7 cellular contexts compared by ENCODE assay signal in genomic region chr15:40358492-40359353, GRCh38. TPM values are rescaled to one million over a fixed set of nuclear protein-coding genes. Genes with fewer than 3 reads are reported as not detected.
DNase-seq lines count a peak whose midpoint lies in the region; ATAC-seq and TF ChIP-seq lines count a peak whose summit lies in the region.
"Had no signal": no experiment of that assay in that cellular context is flagged by ENCODE, and none has a peak within 500 bp of the region (broad histone marks: within the 10 kb centered on the region; RNA-seq: fewer than 3 reads in every experiment).

No MANE protein-coding gene starts in this region.

- H3K4me3 Mint-ChIP-seq in CD8-positive, alpha-beta T cell = peak overlapping the region; percentile 80
- peak overlapping the region; percentile 73 to 80 (median 78) for H3K4me3 Mint-ChIP-seq in immature natural killer cell

- ATAC-seq in CD8-positive, alpha-beta T cell = peak; percentile 26
- ATAC-seq in HG02678 (IDR thresholded peaks at IDR 0.05; ENCODE audit: unreplicated experiment) (peak; percentile 18), GM18861 (IDR thresholded peaks at IDR 0.05; ENCODE audit: unreplicated experiment) (no peak)

- H3K4me3 ChIP-seq in CD8-positive, alpha-beta T cell (ENCODE audit: low read depth, low read length) = peak overlapping the region; percentile 63

- H3K36me3 ChIP-seq in CD8-positive, alpha-beta T cell (ENCODE audit: insufficient read depth, low read length) = no peaks in the 10 kb centered on the region

- H3K27ac Mint-ChIP-seq in CD8-positive, alpha-beta T cell = no peak overlapping the region
- H3K27ac Mint-ChIP-seq in immature natural killer cell = peak overlapping the region in 1 of 6 donors; percentile 37

- H3K27me3 ChIP-seq in CD8-positive, alpha-beta T cell (ENCODE audit: insufficient read depth, low read length) = no peaks in the 10 kb centered on the region

- CTCF ChIA-PET in CD8-positive, alpha-beta T cell (lab: Charles Lee) = interaction anchor here (0.6 to 2.1 kb wide), 4 partner anchors 9 to 63 kb away, joined by 3 to 5 read pairs (median 4); partner anchors contain the start of genes CCDC9B and KNSTRN

- H3K9me3 Mint-ChIP-seq in CD8-positive, alpha-beta T cell = no peaks in the 10 kb centered on the region
- no peaks in the 10 kb centered on the region for H3K9me3 Mint-ChIP-seq in immature natural killer cell

- H3K9me3 ChIP-seq in CD8-positive, alpha-beta T cell (ENCODE audit: low read length) = no peaks in the 10 kb centered on the region

- POLR2A ChIA-PET in CD8-positive, alpha-beta T cell (lab: Charles Lee) = interaction anchor here (0.9 to 2.6 kb wide), 2 partner anchors 9 to 51 kb away, joined by 3 to 14 read pairs; partner anchors contain the start of gene PLCB2

- peaks cover 9% of the 10 kb centered on the region for H3K4me1 Mint-ChIP-seq in CD8-positive, alpha-beta T cell (ENCODE audit: low read depth)
- peaks cover 11 to 20% of the 10 kb centered on the region in 2 donors for H3K4me1 Mint-ChIP-seq in immature natural killer cell

- peaks cover 13% of the 10 kb centered on the region for H3K4me1 ChIP-seq in CD8-positive, alpha-beta T cell (ENCODE audit: insufficient read depth, low read length)

- intact Hi-C loops in CD8-positive, alpha-beta T cell (cut with DNase I, micrococcal nuclease) = loop anchor here (1.0 to 5.0 kb wide), 6 partner anchors 10 to 49 kb away; partner anchors contain the start of genes IVD (in 2 of the 2), INAFM2 (in 1 of the 2) and KNSTRN (in 1 of the 2)

- peak in 6 of 7 experiments; percentile 25 to 66 (median 38) for DNase-seq in CD8-positive, alpha-beta T cell
- DNase-seq in activated CD4-positive, CD25-positive, alpha-beta regulatory T cell treated with anti-CD3 and anti-CD28 coated beads, Interleukin-2, amount 50 U/mL, for 72 hours = peak; percentile 54
- DNase-seq in immature natural killer cell = no peak
- no peak for DNase-seq in NCI-H1930 (lab: John Stamatoyannopoulos, UW)

- TF ChIP-seq CTCF in CD8-positive, alpha-beta T cell (IDR thresholded peaks at IDR 0.05) = no peak

- H3K36me3 Mint-ChIP-seq in CD8-positive, alpha-beta T cell = peaks cover 4% of the 10 kb centered on the region
- peaks cover 0 to 6% (median 4%) of the 10 kb centered on the region in 3 donors for H3K36me3 Mint-ChIP-seq in immature natural killer cell

- peaks cover 2% of the 10 kb centered on the region for H3K27me3 Mint-ChIP-seq in CD8-positive, alpha-beta T cell (ENCODE audit: low read depth)
- peaks cover 3 to 8% (median 8%) of the 10 kb centered on the region in 3 donors for H3K27me3 Mint-ChIP-seq in immature natural killer cell (ENCODE audit: low read depth in 3 of 3)

- H3K27ac ChIP-seq in CD8-positive, alpha-beta T cell (ENCODE audit: low read depth, low read length) = no peak overlapping the region

RNA-seq across cellular contexts. Expression of gene DISP2, which starts 0.7 kb away (rescaled TPM):
- total RNA-seq in CD8-positive, alpha-beta T cell = under 1 TPM; 0.05 to 0.25 TPM
- 1 to 10 TPM in 1 of 3 donors, under 1 TPM in 2; 0.03 to 1.1 (median 0.38) TPM for polyA plus RNA-seq in immature natural killer cell

RNA-seq across cellular contexts. Expression of gene PHGR1, which starts 7.9 kb away (rescaled TPM):
- not detected for total RNA-seq in CD8-positive, alpha-beta T cell
- polyA plus RNA-seq in immature natural killer cell = not detected
- total RNA-seq: temporal lobe had no signal

RNA-seq across cellular contexts. Expression of gene CCDC9B, which starts 18.0 kb away (rescaled TPM):
- total RNA-seq in CD8-positive, alpha-beta T cell = 1 to 10 TPM in 1 of 2 experiments, under 1 TPM in 1; 0.60 to 1.1 TPM
- polyA plus RNA-seq in immature natural killer cell = under 1 TPM in 2 of 3 donors, not detected in 1; 0.09 to 0.46 TPM

RNA-seq across cellular contexts. Expression of gene KNSTRN, which starts 23.8 kb away (rescaled TPM):
- 1 to 10 TPM; 3.8 to 5.4 TPM for total RNA-seq in CD8-positive, alpha-beta T cell
- 1 to 10 TPM; 2.7 to 5.6 (median 2.8) TPM for polyA plus RNA-seq in immature natural killer cell

RNA-seq across cellular contexts. Expression of gene INAFM2, which starts 35.2 kb away (rescaled TPM):
- total RNA-seq in CD8-positive, alpha-beta T cell = 1 to 10 TPM; 4.3 to 8.1 TPM
- polyA plus RNA-seq in immature natural killer cell = 1 to 10 TPM; 3.2 to 3.5 (median 3.2) TPM

Comparison
In these comparisons a context has a peak if more than half of its experiments do, and no peak if none do; other contexts are left out.
1. DNase-seq: peak in CD8-positive, alpha-beta T cell (6 of 7) and activated CD4-positive, CD25-positive, alpha-beta regulatory T cell treated with anti-CD3 and anti-CD28 coated beads, Interleukin-2, amount 50 U/mL, for 72 hours (single experiment); none in immature natural killer cell (0 of 3) and NCI-H1930 (0 of 2).